1 cellular context compared by ENCODE assay signal in genomic region chr7:21580073-21580521, GRCh38.
TF ChIP-seq lines count a peak whose summit lies in the region.

No MANE protein-coding gene starts in this region.

TF ChIP-seq in HepG2, 621 proteins besides CTCF, POLR2A, EP300 and RAD21 (continued from another document):
- TF ChIP-seq SRF (IDR thresholded peaks at IDR 0.05; ENCODE audit: low read depth, low read length) (no peak), SMC3 (IDR thresholded peaks at IDR 0.05; ENCODE audit: low read length) (no peak), ZNF563 (CRISPR knock-in tag; IDR thresholded peaks at IDR 0.05) (no peak), ZNF629 (CRISPR knock-in tag; conservative IDR thresholded peaks at IDR 0.05) (no peak), ZNF317 (CRISPR knock-in tag; IDR thresholded peaks at IDR 0.05) (no peak), ZNF552 (CRISPR knock-in tag; IDR thresholded peaks at IDR 0.05; ENCODE audit: borderline replicate concordance) (no peak), FIP1L1 (IDR thresholded peaks at IDR 0.05; ENCODE audit: borderline replicate concordance, insufficient read depth, low read depth, low read length) (no peak), ARID5B (CRISPR knock-in tag; IDR thresholded peaks at IDR 0.05) (no peak), ISX (CRISPR knock-in tag; conservative IDR thresholded peaks at IDR 0.05) (no peak), DPF2 (CRISPR knock-in tag; IDR thresholded peaks at IDR 0.05; ENCODE audit: borderline replicate concordance, low read depth) (no peak), BHLHE40 (IDR thresholded peaks at IDR 0.05; ENCODE audit: low read length) (no peak), WIZ (CRISPR knock-in tag; IDR thresholded peaks at IDR 0.05) (no peak)
